In the genomic region with DNA sequence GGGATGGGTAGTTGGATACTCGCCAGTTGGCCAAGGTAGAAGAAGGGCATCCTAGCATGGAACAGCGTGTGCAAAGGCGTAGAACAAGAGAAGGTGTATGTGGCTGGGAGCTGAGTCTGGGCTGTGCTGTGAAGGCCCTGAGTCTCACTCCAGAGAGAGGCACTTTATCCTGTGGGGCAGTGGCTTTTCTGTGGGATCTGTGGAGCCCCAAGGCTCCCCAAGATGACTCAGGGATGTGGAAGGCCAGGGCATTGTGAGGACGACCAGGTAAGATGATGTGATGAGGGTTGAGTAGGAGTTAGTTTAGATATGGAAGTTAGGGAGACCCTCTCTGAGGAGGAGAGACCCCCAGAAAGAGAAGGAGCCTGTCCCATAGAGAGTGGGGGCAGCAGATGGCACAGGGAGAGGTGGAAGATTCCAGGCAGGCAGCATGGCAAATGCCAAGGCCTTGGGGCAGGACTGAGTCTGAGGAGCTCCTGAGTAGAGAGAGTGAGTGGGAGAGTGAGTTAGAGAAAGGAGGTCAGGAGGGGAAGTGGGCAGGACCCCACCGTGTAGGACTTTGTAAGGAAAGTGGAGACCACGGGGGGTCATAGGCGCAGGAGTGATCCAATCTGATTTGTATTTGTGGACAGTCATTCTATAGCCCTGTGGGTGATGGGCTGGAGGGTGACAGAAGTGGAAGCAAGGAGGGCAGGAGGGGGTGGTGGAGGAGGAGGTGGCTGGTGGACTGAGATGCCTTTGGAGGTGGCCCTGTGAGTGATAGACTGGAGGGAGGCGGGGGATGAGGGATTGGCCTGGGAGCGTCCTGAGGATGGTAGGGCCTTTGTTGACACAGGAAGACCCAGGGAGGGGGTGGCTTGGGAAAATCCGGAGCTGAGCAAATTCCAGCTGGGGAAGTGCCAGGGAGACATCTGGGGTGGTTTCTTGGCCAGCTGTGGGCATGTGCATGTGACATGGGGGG, we compare ENCODE assay signal across 14 cellular contexts. TPM values are rescaled to one million over a fixed set of nuclear protein-coding genes. Genes with fewer than 3 reads are reported as not detected.
A peak's percentile ranks its signal among the peaks of the same experiment; 100 is the strongest.
DNase-seq lines count a peak whose midpoint lies in the region; ATAC-seq, FAIRE-seq and TF ChIP-seq lines count a peak whose summit lies in the region.
"Had no signal": no experiment of that assay in that cellular context is flagged by ENCODE, and none has a peak within 500 bp of the region (broad histone marks: within the 10 kb centered on the region; RNA-seq: fewer than 3 reads in every experiment).

No MANE protein-coding gene starts in this region.

- intact Hi-C loops in sciatic nerve (cut with DNase I) (no loop called here), HepG2 (cut with micrococcal nuclease; ENCODE audit: unreplicated experiment) (no loop called here)

- peaks cover 26% of the 10 kb centered on the region for H3K4me1 ChIP-seq in foreskin keratinocyte
- H3K4me1 ChIP-seq in HepG2 (ENCODE audit: insufficient read depth, low read length) = peaks cover 20% of the 10 kb centered on the region
- H3K4me1 ChIP-seq in BE2C = no peaks in the 10 kb centered on the region
- H3K4me1 ChIP-seq: right lobe of liver had no signal

- no peak for TF ChIP-seq POLR2A in HepG2 (IDR thresholded peaks at IDR 0.05; ENCODE audit: insufficient read depth in 1 of 2, low read depth in 2 of 2, low read length in 2 of 2)

- in situ Hi-C loops in HepG2 (cut with HindIII; ENCODE audit: extremely low pct_ligation_motif_present, low pct_unique_long_range_greater_than_20kb) = no loop called here

- no peak overlapping the region for H3K4me2 ChIP-seq in HepG2 (ENCODE audit: low read depth, low read length)

- 15% methylated on average over 10 of the region's 10 CpGs for WGBS in HepG2 (ENCODE audit: low lambda C conversion rate)

- CTCF ChIA-PET in RWPE1 (lab: Yijun Ruan, JAX) = no interaction called here
- CTCF ChIA-PET in HepG2 (lab: Yijun Ruan, JAX; ENCODE audit: low intra/inter-chr PET ratio, low total read pairs) = no interaction called here

- H3K79me2 ChIP-seq in HepG2 (ENCODE audit: insufficient read depth, low read length) = no peaks in the 10 kb centered on the region

- H3K4me3 ChIP-seq in HepG2 (replicated peaks in 1 of 3; ENCODE audit: insufficient read depth in 1 of 3, low read depth in 2 of 3, low read length in 3 of 3) (no peak overlapping the region), BE2C (ENCODE audit: low read depth, low read length) (no peak overlapping the region)
- H3K4me3 ChIP-seq: lung, right lobe of liver, tibial artery had no signal

- H3K9me3 ChIP-seq in HepG2 (ENCODE audit: low read length) (no peaks in the 10 kb centered on the region), BE2C (no peaks in the 10 kb centered on the region)
- H3K9me3 ChIP-seq: right lobe of liver, tibial artery had no signal

- no peak for TF ChIP-seq EP300 in HepG2 (IDR thresholded peaks at IDR 0.05; ENCODE audit: low read depth in 2 of 2, low read length in 2 of 2)
- no peak for TF ChIP-seq EP300 in HepG2 (CRISPR knock-in tag; IDR thresholded peaks at IDR 0.05; ENCODE audit: borderline replicate concordance)

- BruUV-seq in HepG2 (replicated peaks; lab: Mats Ljungman, UMichigan) = no TSS peak

- no peak for TF ChIP-seq CTCF in RWPE1 (conservative IDR thresholded peaks at IDR 0.05; ENCODE audit: low read depth)
- TF ChIP-seq CTCF in foreskin keratinocyte (conservative IDR thresholded peaks at IDR 0.05) = no peak
- TF ChIP-seq CTCF in HepG2 (CRISPR knock-in tag; IDR thresholded peaks at IDR 0.05) = no peak
- no peak for TF ChIP-seq CTCF in BE2C (IDR thresholded peaks at IDR 0.05; ENCODE audit: low read depth, low read length)

- DNase-seq in GM03348 (ENCODE audit: low spot score) (peak; percentile 65), RWPE1 (ENCODE audit: low spot score) (peak; percentile 22), foreskin keratinocyte (peak; percentile 66 to 80), sciatic nerve (ENCODE audit: low spot score) (no peak), HepG2 (ENCODE audit: low spot score) (no peak), RPMI8226 (no peak), BE2C (no peak), mucosa of gallbladder (ENCODE audit: low spot score) (no peak)
- DNase-seq: CD4-positive, CD25-positive, alpha-beta regulatory T cell; right lobe of liver; SHP77 treated with DMSO at 0.1 percent for 48 hours; tibial artery had no signal

- POLR2A ChIA-PET in RWPE1 (lab: Yijun Ruan, JAX; ENCODE audit: low non-redundant PET) (no interaction called here), HepG2 (lab: Yijun Ruan, JAX) (no interaction called here)

- ATAC-seq in foreskin keratinocyte (peak; percentile 4), sciatic nerve (peak; percentile 16), HepG2 (no peak)
- ATAC-seq: right lobe of liver had no signal

- FAIRE-seq in HepG2 (lab: Jason Lieb, UNC) = no peak

- H3K27ac ChIP-seq in RWPE1 (peak overlapping the region; percentile 87), foreskin keratinocyte (peak overlapping the region; percentile 93), HepG2 (ENCODE audit: extremely low read length, insufficient read depth, low read length) (no peak overlapping the region)
- H3K27ac ChIP-seq: right lobe of liver, tibial artery had no signal

- no peaks in the 10 kb centered on the region for H3K27me3 ChIP-seq in foreskin keratinocyte
- peaks cover 7 to 16% of the 10 kb centered on the region in 2 experiments; a peak in 3 of 5 replicates for H3K27me3 ChIP-seq in HepG2 (ENCODE audit: control insufficient read depth in 1 of 2, insufficient read depth in 2 of 2, low read length in 2 of 2)
- H3K27me3 ChIP-seq in BE2C = no peaks in the 10 kb centered on the region
- H3K27me3 ChIP-seq: right lobe of liver, tibial artery had no signal

- no peak overlapping the region for H2AFZ ChIP-seq in HepG2 (ENCODE audit: low read length)

- H3K9ac ChIP-seq in HepG2 (ENCODE audit: insufficient read depth, low read depth, low read length) = no peak overlapping the region

- no peaks in the 10 kb centered on the region for H4K20me1 ChIP-seq in HepG2 (ENCODE audit: insufficient read depth, low read length)

- no peak for TF ChIP-seq RAD21 in HepG2 (CRISPR knock-in tag; IDR thresholded peaks at IDR 0.05)

- H3K36me3 ChIP-seq in HepG2 (replicated peaks in 1 of 2; ENCODE audit: control insufficient read depth in 1 of 2, insufficient read depth in 2 of 2, low read length in 2 of 2) = no peaks in the 10 kb centered on the region
- H3K36me3 ChIP-seq in BE2C = no peaks in the 10 kb centered on the region
- H3K36me3 ChIP-seq: right lobe of liver, tibial artery had no signal

TF ChIP-seq in HepG2, 621 proteins besides CTCF, POLR2A, EP300 and RAD21:
- TF ChIP-seq TOPORS (CRISPR knock-in tag; IDR thresholded peaks at IDR 0.05) = no peak
TF ChIP-seq in HepG2: peak in this region for 0.

RNA-seq across cellular contexts. Expression of gene FBLN2, which starts 50.3 kb away (rescaled TPM):
- total RNA-seq in foreskin keratinocyte = 4.0 and 5.5 TPM in 2 replicates
- 2.8 and 4.1 TPM in 2 replicates for polyA plus RNA-seq in foreskin keratinocyte
- total RNA-seq in sciatic nerve = 236 TPM
- not detected in 2 replicates for total RNA-seq in HepG2 (2016; rRNA removed; fragmentation: Illumina TruSeq; extraction: Trizol)
- not detected in 2 replicates for total RNA-seq in HepG2 (2016; cell fraction: cytosol; rRNA removed; fragmentation: Illumina TruSeq; extraction: Trizol; ENCODE audit: low read depth)
- not detected in 2 replicates for total RNA-seq in HepG2 (2016; cell fraction: insoluble cytoplasmic fraction; rRNA removed; fragmentation: Illumina TruSeq; extraction: Trizol)
- not detected in 2 replicates for total RNA-seq in HepG2 (2016; cell fraction: membrane; rRNA removed; fragmentation: Illumina TruSeq; extraction: Trizol)
- not detected in 2 replicates for total RNA-seq in HepG2 (2016; cell fraction: nucleus; rRNA removed; fragmentation: Illumina TruSeq; extraction: Trizol)
- polyA plus RNA-seq in HepG2 (2011; rRNA removed) = 0.04 TPM in 1 of 2 replicates, not detected in the other
- 0.04 TPM in 2 replicates for polyA plus RNA-seq in HepG2 (2011; cell fraction: cytosol; rRNA removed)
- polyA plus RNA-seq in HepG2 (2011; cell fraction: nucleus; rRNA removed) = 0.02 and 0.05 TPM in 2 replicates
- polyA plus RNA-seq in HepG2 (2012) = 0.05 and 0.08 TPM in 2 replicates
- polyA plus RNA-seq in HepG2 (2016; cell fraction: cytosol; fragmentation: Illumina TruSeq; extraction: Trizol; ENCODE audit: low read depth) = not detected in 2 replicates
- polyA plus RNA-seq in HepG2 (2016; cell fraction: insoluble cytoplasmic fraction; fragmentation: Illumina TruSeq; extraction: Trizol; ENCODE audit: low read depth) = not detected in 2 replicates
- polyA plus RNA-seq in HepG2 (2016; cell fraction: membrane; fragmentation: Illumina TruSeq; extraction: Trizol; ENCODE audit: low read depth) = not detected in 2 replicates
- polyA plus RNA-seq in HepG2 (2016; cell fraction: nucleus; fragmentation: Illumina TruSeq; extraction: Trizol; ENCODE audit: insufficient read depth, low read depth) = not detected in 2 replicates
- polyA minus RNA-seq in HepG2 (2011; rRNA and poly(A)+ RNA removed; ENCODE audit: low replicate concordance) = 0.06 and 0.12 TPM in 2 replicates
- polyA minus RNA-seq in HepG2 (2011; cell fraction: cytosol; rRNA and poly(A)+ RNA removed) = not detected in 2 replicates
- polyA minus RNA-seq in HepG2 (2011; cell fraction: nucleus; rRNA and poly(A)+ RNA removed) = 0.37 TPM in 1 of 2 replicates, not detected in the other
- polyA plus RNA-seq in BE2C (2012; ENCODE audit: insufficient read depth, insufficient read length, low read depth) = not detected
- 44.3 TPM for total RNA-seq in mucosa of gallbladder
- total RNA-seq: activated T-helper 2 cell treated with anti-CD3 and anti-CD28 coated beads, Interferon-gamma antibody, Interleukin-2, Interleukin-4, amounts not matched to agents 10 μg/mL and 5 μg/mL and 100 μg/mL, durations not matched to agents 14 hours and 24 hours and 36 hours; CD4-positive, CD25-positive, alpha-beta regulatory T cell had no signal
- polyA plus RNA-seq: CD4-positive, CD25-positive, alpha-beta regulatory T cell had no signal

Comparison
In these comparisons a context has a peak if more than half of its experiments do, and no peak if none do; other contexts are left out.
1. DNase-seq: peak in GM03348 (single experiment), RWPE1 (single experiment) and foreskin keratinocyte (2 of 2); none in sciatic nerve (single experiment), HepG2 (single experiment), RPMI8226 (single experiment), BE2C (single experiment) and mucosa of gallbladder (single experiment).